In genomic region chr17:13002761-13003453, GRCh38 we compare ENCODE assay signal across 8 cellular contexts. TPM values are rescaled to one million over a fixed set of nuclear protein-coding genes. Genes with fewer than 3 reads are reported as not detected.
A peak's percentile ranks its signal among the peaks of the same experiment; 100 is the strongest.
DNase-seq lines count a peak whose midpoint lies in the region; ATAC-seq and TF ChIP-seq lines count a peak whose summit lies in the region.

No MANE protein-coding gene starts in this region.

- peaks cover 47% of the 10 kb centered on the region for H3K36me3 ChIP-seq in GM23248 (ENCODE audit: low read depth)

- 42% methylated on average over 15 of the region's 15 CpGs for WGBS in GM23248 (ENCODE audit: low coverage in 1 of 2, low lambda C conversion rate in 2 of 2, missing lambda C conversion rate in 2 of 2), 2 experiments

- H3K4me1 ChIP-seq in GM23248 (ENCODE audit: insufficient read depth), result no peaks in the 10 kb centered on the region

- H3K4me3 Mint-ChIP-seq in activated T-cell treated with anti-CD3 and anti-CD28 coated beads, Interleukin-2, amount 50 U/mL, for 72 hours, result no peak overlapping the region
- no peak overlapping the region for H3K4me3 Mint-ChIP-seq in neural crest cell

- TF ChIP-seq CTCF in neural crest cell (conservative IDR thresholded peaks at IDR 0.05), result peak; percentile 94

- no peaks in the 10 kb centered on the region for H3K27me3 Mint-ChIP-seq in activated T-cell treated with anti-CD3 and anti-CD28 coated beads, Interleukin-2, amount 50 U/mL, for 72 hours (ENCODE audit: low read depth)
- H3K27me3 Mint-ChIP-seq in neural crest cell (ENCODE audit: low read depth), result no peaks in the 10 kb centered on the region

- peak in 1 of 2 donors; percentile 47 for ATAC-seq in activated T-cell treated with anti-CD3 and anti-CD28 coated beads, Interleukin-2, amount 50 U/mL, for 72 hours (replicated peaks in 1 of 2)
- ATAC-seq in GM21390 (IDR thresholded peaks at IDR 0.05; ENCODE audit: unreplicated experiment), result no peak

- H3K4me1 Mint-ChIP-seq in activated T-cell treated with anti-CD3 and anti-CD28 coated beads, Interleukin-2, amount 50 U/mL, for 72 hours (ENCODE audit: low read depth), result peaks cover 5% of the 10 kb centered on the region
- H3K4me1 Mint-ChIP-seq in neural crest cell, result peaks cover 4% of the 10 kb centered on the region

- no peaks in the 10 kb centered on the region for H3K27me3 ChIP-seq in GM23248 (replicated peaks; ENCODE audit: insufficient read depth)

- no peak overlapping the region for H3K4me2 ChIP-seq in GM23248 (ENCODE audit: unreplicated experiment)

- H3K9ac ChIP-seq in GM23248, result no peak overlapping the region

- H3K9me3 Mint-ChIP-seq in activated T-cell treated with anti-CD3 and anti-CD28 coated beads, Interleukin-2, amount 50 U/mL, for 72 hours, result no peaks in the 10 kb centered on the region
- H3K9me3 Mint-ChIP-seq in neural crest cell, result no peaks in the 10 kb centered on the region

- 0 out of 2 replicates have a peak, but pooled peaks cover 11% of the 10 kb centered on the region for H3F3A ChIP-seq in GM23248 (ENCODE audit: insufficient read depth)

- DNase-seq in CD1c-positive myeloid dendritic cell (ENCODE audit: extremely low spot score) (peak; percentile 47), GM23248 (peak; percentile 81), NCI-H748 (lab: John Stamatoyannopoulos, UW; ENCODE audit: unreplicated experiment) (peak; percentile 76), fibroblast of the conjunctiva (ENCODE audit: low read depth) (peak; percentile 62), neural crest cell (ENCODE audit: low read depth, low spot score) (peak; percentile 88), ureter (ENCODE audit: low spot score) (peak; percentile 74)
- DNase-seq in activated T-cell treated with anti-CD3 and anti-CD28 coated beads, Interleukin-2, amount 50 U/mL, for 72 hours, result peak; percentile 29 to 38

- H3K9me3 ChIP-seq in GM23248 (ENCODE audit: low read depth), result no peaks in the 10 kb centered on the region

- no peaks in the 10 kb centered on the region for H4K20me1 ChIP-seq in GM23248 (ENCODE audit: insufficient read depth)

- in situ Hi-C loops in GM23248 (cut with MboI), result no loop called here

- no peaks in the 10 kb centered on the region for H3K79me2 ChIP-seq in GM23248 (ENCODE audit: insufficient read depth)

- H3K9me2 ChIP-seq in GM23248 (ENCODE audit: insufficient read depth), result no peaks in the 10 kb centered on the region

- no peak overlapping the region for H2AFZ ChIP-seq in GM23248

- peaks cover 0 to 12% of the 10 kb centered on the region in 2 donors for H3K36me3 Mint-ChIP-seq in activated T-cell treated with anti-CD3 and anti-CD28 coated beads, Interleukin-2, amount 50 U/mL, for 72 hours (ENCODE audit: insufficient read depth in 2 of 2)
- H3K36me3 Mint-ChIP-seq in neural crest cell (ENCODE audit: low read depth), result peaks cover 2% of the 10 kb centered on the region

- H3K4me3 ChIP-seq in GM23248, result no peak overlapping the region

- no peak overlapping the region for H3K27ac ChIP-seq in GM23248

- no peak overlapping the region for H3K27ac Mint-ChIP-seq in activated T-cell treated with anti-CD3 and anti-CD28 coated beads, Interleukin-2, amount 50 U/mL, for 72 hours
- no peak overlapping the region for H3K27ac Mint-ChIP-seq in neural crest cell (ENCODE audit: unreplicated experiment)

RNA-seq across cellular contexts. Expression of gene ELAC2, which starts 14.9 kb away (rescaled TPM):
- 54.8 and 66.5 TPM in 2 replicates for total RNA-seq in GM23248 (2014; rRNA removed; shearing (Covaris generic))
- 42.2 and 44.3 TPM in 2 replicates for polyA plus RNA-seq in GM23248 (2016; fragmentation: Nextera tagmentation; extraction: Ambion mirVana)
- 10 to 100 TPM; 60.7 to 67.7 TPM for total RNA-seq in activated T-cell treated with anti-CD3 and anti-CD28 coated beads, Interleukin-2, amount 50 U/mL, for 72 hours
- 65.8 and 66.9 TPM in 2 replicates for total RNA-seq in neural crest cell
- total RNA-seq in ureter, result 87.3 TPM

Comparison
In these comparisons a context has a peak if more than half of its experiments do, and no peak if none do; other contexts are left out.
1. DNase-seq: peak in every context shown above with its lines; median percentile 88 in neural crest cell; 81 in GM23248; 76 in NCI-H748; 74 in ureter; 62 in fibroblast of the conjunctiva; 47 in CD1c-positive myeloid dendritic cell; 34 in activated T-cell treated with anti-CD3 and anti-CD28 coated beads, Interleukin-2, amount 50 U/mL, for 72 hours.